Comparison of ENCODE assay signal across 26 cellular contexts in genomic region chr11:94832604-94833238, GRCh38.
A peak's percentile ranks its signal among the peaks of the same experiment; 100 is the strongest.
DNase-seq lines count a peak whose midpoint lies in the region; ATAC-seq and TF ChIP-seq lines count a peak whose summit lies in the region.
"Had no signal": no experiment of that assay in that cellular context is flagged by ENCODE, and none has a peak within 500 bp of the region (broad histone marks: within the 10 kb centered on the region; RNA-seq: fewer than 3 reads in every experiment).

No MANE protein-coding gene starts in this region.

- intact Hi-C loops in psoas muscle (cut with DNase I): no loop called here

- H3K27ac ChIP-seq in psoas muscle: peak overlapping the region; percentile 38
- H3K27ac ChIP-seq: BLaER1 treated with 17β-estradiol and CSF1 and Interleukin-3, amounts not matched to agents 10 nM and 100 nM; HL-60; right atrium auricular region; RWPE1; transverse colon had no signal

- whole genome bisulfite sequencing in psoas muscle, 3 donors: 49 to 63% (median 50%) methylated on average over 4 of the region's 4 CpGs

- no peak for TF ChIP-seq CTCF in psoas muscle (IDR thresholded peaks at IDR 0.05)

- no peaks in the 10 kb centered on the region for H3K9me3 ChIP-seq in psoas muscle
- H3K9me3 ChIP-seq: BLaER1 treated with 17β-estradiol and CSF1 and Interleukin-3, amounts not matched to agents 10 nM and 100 nM; right atrium auricular region; transverse colon had no signal

- H3K36me3 ChIP-seq in psoas muscle (ENCODE audit: insufficient read depth in 1 of 2, low read depth in 1 of 2): peaks cover 24 to 85% of the 10 kb centered on the region in 2 donors

- H3K4me1 ChIP-seq in psoas muscle: peaks cover 38% of the 10 kb centered on the region

- no peak overlapping the region for H3K4me3 ChIP-seq in psoas muscle
- H3K4me3 ChIP-seq: BLaER1 treated with 17β-estradiol and CSF1 and Interleukin-3, amounts not matched to agents 10 nM and 100 nM; right atrium auricular region; transverse colon had no signal

- ATAC-seq in left lobe of liver (peak; percentile 76), psoas muscle (peak in 3 of 4 donors; percentile 25 to 47 (median 33)), HG02870 (IDR thresholded peaks at IDR 0.05; ENCODE audit: unreplicated experiment) (no peak), HG03354 (IDR thresholded peaks at IDR 0.05; ENCODE audit: poor library complexity, severe bottlenecking, unreplicated experiment) (no peak), GM18909 (IDR thresholded peaks at IDR 0.05; ENCODE audit: poor library complexity, unreplicated experiment) (no peak), esophagus mucosa (no peak)
- ATAC-seq: activated CD8-positive, alpha-beta T cell treated with anti-CD3 and anti-CD28 coated beads for 36 hours had no signal

- DNase-seq in COLO829 (ENCODE audit: low spot score): peak; percentile 28
- DNase-seq in NCI-H69 (lab: John Stamatoyannopoulos, UW): peak; percentile 19
- DNase-seq in left lobe of liver (ENCODE audit: low spot score): peak; percentile 57
- DNase-seq in psoas muscle: no peak
- DNase-seq: activated CD4-positive, CD25-positive, alpha-beta regulatory T cell; activated CD8-positive, alpha-beta T cell treated with anti-CD3 and anti-CD28 coated beads for 36 hours; activated naive CD4-positive, alpha-beta T cell; activated T-cell treated with anti-CD3 and anti-CD28 coated beads, Interleukin-2, amount 50 U/mL, for 1 hour; amniotic stem cell; dermis blood vessel endothelial cell; EL; foreskin fibroblast; GOT3; immature natural killer cell; NCI-H2107; nucleus accumbens; T-helper 9 cell; transverse colon had no signal

- no peaks in the 10 kb centered on the region for H3K27me3 ChIP-seq in psoas muscle (ENCODE audit: insufficient read depth in 3 of 3, low read length in 2 of 3)
- H3K27me3 ChIP-seq: BLaER1 treated with 17β-estradiol and CSF1 and Interleukin-3, amounts not matched to agents 10 nM and 100 nM; right atrium auricular region; transverse colon had no signal

Comparison
In these comparisons a context has a peak if more than half of its experiments do, and no peak if none do; other contexts are left out.
1. DNase-seq: peak in COLO829 (single experiment), NCI-H69 (single experiment) and left lobe of liver (single experiment); none in psoas muscle (0 of 2).
2. ATAC-seq: peak in left lobe of liver (single experiment) and psoas muscle (3 of 4); none in HG02870 (single experiment), HG03354 (single experiment), GM18909 (single experiment) and esophagus mucosa (single experiment).